Comparison of ENCODE assay signal across 26 cellular contexts in genomic region chr12:18926188-18926587, GRCh38.
"Had no signal": no experiment of that assay in that cellular context is flagged by ENCODE, and none has a peak within 500 bp of the region (broad histone marks: within the 10 kb centered on the region; RNA-seq: fewer than 3 reads in every experiment).

No MANE protein-coding gene starts in this region.

- H3K27ac ChIP-seq: ascending aorta, body of pancreas had no signal

- H3K36me3 ChIP-seq: ascending aorta, MG63 had no signal

- FAIRE-seq: bronchial epithelial cell had no signal

- H3K4me3 ChIP-seq: ascending aorta, body of pancreas, MG63 had no signal

- H3K4me1 ChIP-seq: ascending aorta, body of pancreas had no signal

- H3K9me3 ChIP-seq: ascending aorta, body of pancreas, MG63 had no signal

- H3K27me3 ChIP-seq: ascending aorta, MG63 had no signal

- DNase-seq: activated B cell treated with CpG ODN at 0.5 μM for 24 hours; activated CD4-positive, alpha-beta T cell treated with anti-CD3 and anti-CD28 coated beads for 1 hour; activated CD4-positive, alpha-beta T cell treated with anti-CD3 and anti-CD28 coated beads, Interleukin-2, amount 10 ng/mL, durations not matched to agents 24 days and 14 days; activated CD4-positive, alpha-beta T cell treated with anti-CD3 and anti-CD28 coated beads, Interleukin-2, amount 50 U/mL, for 48 hours; activated CD8-positive, alpha-beta memory T cell treated with anti-CD3 and anti-CD28 coated beads, Interleukin-2, amount 10 ng/mL, durations not matched to agents 7 days and 5 days; activated effector memory CD4-positive, alpha-beta T cell treated with Interleukin-2 at 50 U/mL for 16 hours; activated naive CD4-positive, alpha-beta T cell; activated naive CD8-positive, alpha-beta T cell treated with anti-CD3 and anti-CD28 coated beads, Interleukin-2, amount 50 U/mL, for 24 hours; activated T-cell treated with anti-CD3 and anti-CD28 coated beads, Interleukin-2, amount 50 U/mL, for 24 hours; amniotic stem cell; body of pancreas; central memory CD4-positive, alpha-beta T cell; MG63; MV-4-11; NCI-H1092 treated with DMSO at 0.1 percent for 48 hours; NCI-H1694; NCI-H2029 treated with DMSO at 0.1 percent for 48 hours; NCI-H2171; NCI-H345; NCI-H510A; NCI-H774; SIG-M5; T-helper 17 cell; T-helper 9 cell had no signal
